In the genomic region with DNA sequence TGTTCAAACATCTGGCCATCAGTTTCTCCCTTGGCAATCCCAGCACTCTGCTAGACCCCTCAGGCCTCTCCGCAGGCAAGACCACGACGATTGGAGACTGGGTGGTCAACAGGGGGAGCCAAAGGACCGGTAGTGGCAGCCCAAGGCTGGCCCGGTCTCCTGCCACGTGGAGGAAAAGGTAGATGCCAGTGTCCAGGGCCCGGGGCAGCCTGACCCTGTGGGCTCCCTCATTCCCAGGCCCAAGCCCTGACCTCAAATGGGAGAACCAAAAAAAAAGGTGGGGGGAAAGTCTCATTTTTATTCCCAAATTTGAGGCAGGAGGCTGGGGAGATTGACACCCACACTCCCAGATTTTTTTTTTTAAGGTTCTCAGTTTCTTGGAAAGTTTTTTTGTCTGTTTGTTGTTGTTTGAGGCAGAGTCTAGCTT, we compare ENCODE assay signal across 8 cellular contexts. TPM values are rescaled to one million over a fixed set of nuclear protein-coding genes. Genes with fewer than 3 reads are reported as not detected.
DNase-seq lines count a peak whose midpoint lies in the region; ATAC-seq and TF ChIP-seq lines count a peak whose summit lies in the region.

No MANE protein-coding gene starts in this region.

- no peaks in the 10 kb centered on the region for H3K9me2 ChIP-seq in DOHH2 (replicated peaks; ENCODE audit: control insufficient read depth, low read length)

- no peaks in the 10 kb centered on the region for H4K20me1 ChIP-seq in DOHH2 (ENCODE audit: control insufficient read depth, insufficient read depth, low read depth, low read length)

- H3K79me2 ChIP-seq in DOHH2 (ENCODE audit: control insufficient read depth, low read length): no peaks in the 10 kb centered on the region

- H3K27ac ChIP-seq in DOHH2 (ENCODE audit: low read depth, low read length) (no peak overlapping the region), neutrophil (peak overlapping the region; percentile 17)

- H3K27me3 ChIP-seq in DOHH2 (ENCODE audit: control insufficient read depth, low read length) (0 out of 2 replicates have a peak, but pooled peaks cover under 1% of the 10 kb centered on the region), neutrophil (no peaks in the 10 kb centered on the region)

- no peak overlapping the region for H3K4me2 ChIP-seq in DOHH2 (ENCODE audit: low read length)

- no peaks in the 10 kb centered on the region for H3K9me3 Mint-ChIP-seq in activated T-cell treated with anti-CD3 and anti-CD28 coated beads, Interleukin-2, amount 50 U/mL, for 72 hours

- H3K36me3 ChIP-seq in DOHH2 (ENCODE audit: control insufficient read depth, low read length) (no peaks in the 10 kb centered on the region), neutrophil (no peaks in the 10 kb centered on the region)

- peak; percentile 86 for TF ChIP-seq CTCF in DOHH2 (IDR thresholded peaks at IDR 0.05; ENCODE audit: low read depth, low read length, poor library complexity, severe bottlenecking)
- TF ChIP-seq CTCF in neutrophil (IDR thresholded peaks at IDR 0.05): peak; percentile 85

- H3K36me3 Mint-ChIP-seq in activated T-cell treated with anti-CD3 and anti-CD28 coated beads, Interleukin-2, amount 50 U/mL, for 72 hours (ENCODE audit: insufficient read depth in 2 of 2): no peaks in the 10 kb centered on the region

- H3F3A ChIP-seq in DOHH2 (ENCODE audit: control insufficient read depth, insufficient read depth): no peaks in the 10 kb centered on the region

- H3K4me3 Mint-ChIP-seq in activated T-cell treated with anti-CD3 and anti-CD28 coated beads, Interleukin-2, amount 50 U/mL, for 72 hours: no peak overlapping the region

- no peaks in the 10 kb centered on the region for H3K9me3 ChIP-seq in DOHH2 (ENCODE audit: control insufficient read depth, insufficient read depth, low read length)
- H3K9me3 ChIP-seq in neutrophil: no peaks in the 10 kb centered on the region

- H3K4me1 ChIP-seq in DOHH2 (ENCODE audit: control insufficient read depth, low read length): peaks cover 5% of the 10 kb centered on the region; the same call in 1 of the 2 replicates
- H3K4me1 ChIP-seq in neutrophil (ENCODE audit: control insufficient read depth in 1 of 2, insufficient read depth in 1 of 2, low read depth in 1 of 2, low read length in 1 of 2): peaks cover 54 to 57% of the 10 kb centered on the region in 2 experiments

- no peaks in the 10 kb centered on the region for H3K27me3 Mint-ChIP-seq in activated T-cell treated with anti-CD3 and anti-CD28 coated beads, Interleukin-2, amount 50 U/mL, for 72 hours (ENCODE audit: low read depth)

- peak; percentile 93 to 95 for ATAC-seq in activated T-cell treated with anti-CD3 and anti-CD28 coated beads, Interleukin-2, amount 50 U/mL, for 72 hours (replicated peaks in 1 of 2)
- no peak for ATAC-seq in GM19467 (IDR thresholded peaks at IDR 0.05; ENCODE audit: unreplicated experiment)

- H3K4me3 ChIP-seq in DOHH2 (ENCODE audit: low read length) (no peak overlapping the region), neutrophil (ENCODE audit: low read depth in 1 of 2, low read length in 1 of 2) (no peak overlapping the region)

- DNase-seq in Kasumi-1 (lab: John Stamatoyannopoulos, UW) (peak; percentile 58), RKO (ENCODE audit: low spot score) (peak; percentile 90), fibroblast of peridontal ligament (ENCODE audit: extremely low read depth) (peak; percentile 75), superior temporal gyrus (ENCODE audit: extremely low spot score) (peak; percentile 79)
- peak; percentile 86 to 89 for DNase-seq in activated T-cell treated with anti-CD3 and anti-CD28 coated beads, Interleukin-2, amount 50 U/mL, for 72 hours

- peaks cover 13% of the 10 kb centered on the region for H3K4me1 Mint-ChIP-seq in activated T-cell treated with anti-CD3 and anti-CD28 coated beads, Interleukin-2, amount 50 U/mL, for 72 hours (ENCODE audit: low read depth)

- no peak overlapping the region for H3K27ac Mint-ChIP-seq in activated T-cell treated with anti-CD3 and anti-CD28 coated beads, Interleukin-2, amount 50 U/mL, for 72 hours

RNA-seq across cellular contexts. Expression of a gene that starts 24.8 kb away (rescaled TPM):
- 100 to 1,000 TPM; 219 to 358 TPM for total RNA-seq in activated T-cell treated with anti-CD3 and anti-CD28 coated beads, Interleukin-2, amount 50 U/mL, for 72 hours

RNA-seq across cellular contexts. Expression of a gene that starts 29.7 kb away (rescaled TPM):
- total RNA-seq in activated T-cell treated with anti-CD3 and anti-CD28 coated beads, Interleukin-2, amount 50 U/mL, for 72 hours: 1 to 10 TPM; 2.8 to 4.4 TPM

RNA-seq across cellular contexts. Expression of a gene that starts 34.6 kb away (rescaled TPM):
- total RNA-seq in activated T-cell treated with anti-CD3 and anti-CD28 coated beads, Interleukin-2, amount 50 U/mL, for 72 hours: 100 to 1,000 TPM in 1 of 2 donors, 10 to 100 TPM in 1; 96.1 to 198 TPM

RNA-seq across cellular contexts. Expression of a gene that starts 38.1 kb away (rescaled TPM):
- not detected for total RNA-seq in activated T-cell treated with anti-CD3 and anti-CD28 coated beads, Interleukin-2, amount 50 U/mL, for 72 hours

RNA-seq across cellular contexts. Expression of a gene that starts 50.5 kb away (rescaled TPM):
- total RNA-seq in activated T-cell treated with anti-CD3 and anti-CD28 coated beads, Interleukin-2, amount 50 U/mL, for 72 hours: not detected
